11 cellular contexts compared by ENCODE assay signal in the genomic region with DNA sequence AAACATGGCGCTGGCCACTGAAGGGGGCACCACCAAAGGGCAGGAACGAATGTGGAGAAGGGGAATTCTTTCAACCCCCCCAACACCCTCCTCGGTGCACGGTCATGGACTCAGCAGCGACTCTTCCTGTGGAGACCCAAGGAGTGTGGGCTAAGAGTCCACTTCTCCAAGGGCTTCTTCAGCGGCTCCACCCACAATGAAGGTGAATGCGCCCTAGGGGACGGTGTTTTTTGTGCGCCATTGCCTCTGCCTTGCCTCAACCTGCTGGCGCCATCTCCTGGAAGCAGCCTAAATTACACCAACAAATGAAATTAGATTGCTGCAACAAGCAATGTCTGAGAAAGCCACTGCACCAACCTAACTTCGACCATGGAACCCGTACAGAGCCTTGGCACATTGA.
DNase-seq lines count a peak whose midpoint lies in the region; ATAC-seq, FAIRE-seq and TF ChIP-seq lines count a peak whose summit lies in the region.
"Had no signal": no experiment of that assay in that cellular context is flagged by ENCODE, and none has a peak within 500 bp of the region (broad histone marks: within the 10 kb centered on the region; RNA-seq: fewer than 3 reads in every experiment).

No MANE protein-coding gene starts in this region.

- intact Hi-C loops in GM12878 (cut with micrococcal nuclease; ENCODE audit: unreplicated experiment) = loop anchor here (1.0 to 5.0 kb wide), 2 partner anchors 247 to 446 kb away; no protein-coding TSS in a partner anchor
- intact Hi-C loops in pancreas (cut with DNase I) = no loop called here

- H3K27ac Mint-ChIP-seq in activated T-cell treated with anti-CD3 and anti-CD28 coated beads, Interleukin-2, amount 50 U/mL, for 72 hours = no peak overlapping the region
- H3K27ac Mint-ChIP-seq: activated B cell treated with CpG ODN at 0.5 μM for 24 hours had no signal

- TF ChIP-seq RAD21 in GM12878 (IDR thresholded peaks at IDR 0.05; ENCODE audit: insufficient read depth, low read depth, low read length) = peak; percentile 55

- H3K4me3 ChIP-seq in MM.1S (ENCODE audit: low read length) (no peak overlapping the region), GM12878 (no peak overlapping the region), pancreas (no peak overlapping the region)
- H3K4me3 ChIP-seq: uterus had no signal

- no peak for TF ChIP-seq POLR2A in GM12878 (IDR thresholded peaks at IDR 0.05; ENCODE audit: low read depth, low read length)

- H3K4me2 ChIP-seq in MM.1S (ENCODE audit: low read depth, low read length) (no peak overlapping the region), GM12878 (ENCODE audit: control insufficient read depth, insufficient read depth) (no peak overlapping the region)

- no peaks in the 10 kb centered on the region for H3K4me1 Mint-ChIP-seq in activated T-cell treated with anti-CD3 and anti-CD28 coated beads, Interleukin-2, amount 50 U/mL, for 72 hours (ENCODE audit: low read depth)
- no peaks in the 10 kb centered on the region for H3K4me1 Mint-ChIP-seq in activated T-cell treated with anti-CD3 and anti-CD28 coated beads, Interleukin-2, amount 50 U/mL, for 4 hours (ENCODE audit: low read depth)
- H3K4me1 Mint-ChIP-seq: activated B cell treated with CpG ODN at 0.5 μM for 24 hours had no signal

- WGBS in GM12878 (ENCODE audit: insufficient coverage, insufficient replicate concordance, low lambda C conversion rate, missing lambda C conversion rate) = 36% methylated on average over 12 of the region's 12 CpGs
- 33 to 37% methylated on average over 12 of the region's 12 CpGs for WGBS in pancreas, 2 donors

- H3K27ac ChIP-seq in MM.1S (ENCODE audit: low read length) (no peak overlapping the region), GM12878 (ENCODE audit: control insufficient read depth, insufficient read depth) (no peak overlapping the region), pancreas (no peak overlapping the region)
- H3K27ac ChIP-seq: uterus had no signal

- H4K20me1 ChIP-seq in MM.1S (ENCODE audit: insufficient read depth, low read length) = no peaks in the 10 kb centered on the region
- H4K20me1 ChIP-seq in GM12878 (ENCODE audit: control insufficient read depth, insufficient read depth) = no peaks in the 10 kb centered on the region

- no peak overlapping the region for H2AFZ ChIP-seq in MM.1S (ENCODE audit: low read length)
- H2AFZ ChIP-seq in GM12878 (ENCODE audit: control insufficient read depth, low read depth, low read length) = no peak overlapping the region

- H3K4me1 ChIP-seq in MM.1S (ENCODE audit: low read length) (no peaks in the 10 kb centered on the region), GM12878 (ENCODE audit: control insufficient read depth, insufficient read depth, low read length) (no peaks in the 10 kb centered on the region), pancreas (no peaks in the 10 kb centered on the region)
- H3K4me1 ChIP-seq: uterus had no signal

- H3K79me2 ChIP-seq in MM.1S (ENCODE audit: low read length) = no peaks in the 10 kb centered on the region
- H3K79me2 ChIP-seq in GM12878 (ENCODE audit: control insufficient read depth, insufficient read depth, low read length) = no peaks in the 10 kb centered on the region

- H3K9me3 ChIP-seq in MM.1S (replicated peaks; ENCODE audit: insufficient read depth, low read length) (no peaks in the 10 kb centered on the region), GM12878 (replicated peaks; ENCODE audit: control insufficient read depth, insufficient read depth, low read length) (no peaks in the 10 kb centered on the region), pancreas (no peaks in the 10 kb centered on the region)
- H3K9me3 ChIP-seq: uterus had no signal

- no peaks in the 10 kb centered on the region for H3K36me3 ChIP-seq in MM.1S (replicated peaks; ENCODE audit: insufficient read depth, low read length)
- no peaks in the 10 kb centered on the region for H3K36me3 ChIP-seq in GM12878 (ENCODE audit: control insufficient read depth in 2 of 2, insufficient read depth in 2 of 2, low read length in 1 of 2)
- no peaks in the 10 kb centered on the region for H3K36me3 ChIP-seq in pancreas
- H3K36me3 ChIP-seq: uterus had no signal

- no peak for FAIRE-seq in GM12878 (lab: Jason Lieb, UNC)
- FAIRE-seq in pancreas (lab: Jason Lieb, UNC) = no peak
- FAIRE-seq: endometrium had no signal

- DNase-seq in activated T-cell treated with anti-CD3 and anti-CD28 coated beads, Interleukin-2, amount 50 U/mL, for 72 hours = peak; percentile 0 to 12
- DNase-seq in activated T-cell treated with anti-CD3 and anti-CD28 coated beads, Interleukin-2, amount 50 U/mL, for 4 hours = no peak
- DNase-seq in MM.1S (peak; percentile 10), GM12878 (ENCODE audit: low read depth, low spot score) (no peak), pancreas (peak in 5 of 6 donors; percentile 13 to 60 (median 23)), foreskin melanocyte (no peak), NCI-H2029 (lab: John Stamatoyannopoulos, UW) (no peak)
- DNase-seq: activated B cell treated with CpG ODN at 0.5 μM for 24 hours, uterus had no signal

- H3F3A ChIP-seq in MM.1S (ENCODE audit: insufficient read depth, low read length) = no peaks in the 10 kb centered on the region

- POLR2A ChIA-PET in GM12878 (lab: Charles Lee) = no interaction called here

- no peak overlapping the region for H3K4me3 Mint-ChIP-seq in activated T-cell treated with anti-CD3 and anti-CD28 coated beads, Interleukin-2, amount 50 U/mL, for 72 hours
- no peak overlapping the region for H3K4me3 Mint-ChIP-seq in activated T-cell treated with anti-CD3 and anti-CD28 coated beads, Interleukin-2, amount 50 U/mL, for 4 hours
- H3K4me3 Mint-ChIP-seq: activated B cell treated with CpG ODN at 0.5 μM for 24 hours had no signal

- CTCF ChIA-PET in GM12878 (lab: Yijun Ruan, JAX) = interaction anchor here (1.2 kb wide), 1 partner anchor 9 kb away, joined by 3 read pairs; no protein-coding TSS in a partner anchor

- no peak for ATAC-seq in activated T-cell treated with anti-CD3 and anti-CD28 coated beads, Interleukin-2, amount 50 U/mL, for 72 hours (replicated peaks in 1 of 2)
- ATAC-seq in activated T-cell treated with anti-CD3 and anti-CD28 coated beads, Interleukin-2, amount 50 U/mL, for 4 hours = no peak
- peak; percentile 58 for ATAC-seq in GM12878
- peak; percentile 43 to 74 (median 62) for ATAC-seq in pancreas
- no peak for ATAC-seq in GM21447 (IDR thresholded peaks at IDR 0.05; ENCODE audit: unreplicated experiment)

- H3K36me3 Mint-ChIP-seq in activated T-cell treated with anti-CD3 and anti-CD28 coated beads, Interleukin-2, amount 50 U/mL, for 72 hours (ENCODE audit: insufficient read depth in 2 of 2) = no peaks in the 10 kb centered on the region
- H3K36me3 Mint-ChIP-seq in activated T-cell treated with anti-CD3 and anti-CD28 coated beads, Interleukin-2, amount 50 U/mL, for 4 hours (ENCODE audit: insufficient read depth) = no peaks in the 10 kb centered on the region

- in situ Hi-C loops in GM12878 (cut with MboI) = no loop called here

- SMC1A ChIA-PET in GM12878 (lab: Charles Lee; ENCODE audit: uncharacterized antibody, unreplicated experiment) = no interaction called here

- no peaks in the 10 kb centered on the region for H3K27me3 Mint-ChIP-seq in activated T-cell treated with anti-CD3 and anti-CD28 coated beads, Interleukin-2, amount 50 U/mL, for 72 hours (ENCODE audit: low read depth)
- no peaks in the 10 kb centered on the region for H3K27me3 Mint-ChIP-seq in activated T-cell treated with anti-CD3 and anti-CD28 coated beads, Interleukin-2, amount 50 U/mL, for 4 hours (ENCODE audit: low read depth)
- H3K27me3 Mint-ChIP-seq: activated B cell treated with CpG ODN at 0.5 μM for 24 hours had no signal

- RAD21 ChIA-PET in GM12878 (lab: Charles Lee; ENCODE audit: unreplicated experiment) = no interaction called here

- no TSS peak for BruUV-seq in GM12878 (replicated peaks; lab: Mats Ljungman, UMichigan)

- TF ChIP-seq CTCF in MM.1S (IDR thresholded peaks at IDR 0.05; ENCODE audit: low read length) (peak; percentile 34), GM12878 (IDR thresholded peaks at IDR 0.05 in 2 of 3, conservative IDR thresholded peaks at IDR 0.05 in 1 of 3; ENCODE audit: control insufficient read depth in 2 of 3, extremely low read depth in 1 of 3, insufficient read depth in 1 of 3, low read depth in 3 of 3, low read length in 3 of 3) (peak; percentile 41 to 47 (median 42); a peak in 5 of 6 replicates), pancreas (IDR thresholded peaks at IDR 0.05) (peak in 3 of 4 donors; percentile 13 to 15 (median 14))

- no peak for TF ChIP-seq EP300 in GM12878 (IDR thresholded peaks at IDR 0.05; ENCODE audit: borderline replicate concordance in 1 of 2, control insufficient read depth in 1 of 2, low read depth in 2 of 2, low read length in 2 of 2)

- H3K9ac ChIP-seq in MM.1S (ENCODE audit: low read length) = no peak overlapping the region
- H3K9ac ChIP-seq in GM12878 (ENCODE audit: control insufficient read depth, insufficient read depth, low read length) = no peak overlapping the region

- H3K27me3 ChIP-seq in MM.1S (replicated peaks; ENCODE audit: insufficient read depth, low read length) (no peaks in the 10 kb centered on the region), GM12878 (replicated peaks in 1 of 2; ENCODE audit: control insufficient read depth in 2 of 2, insufficient read depth in 2 of 2, low read length in 1 of 2) (no peaks in the 10 kb centered on the region), pancreas (no peaks in the 10 kb centered on the region)
- H3K27me3 ChIP-seq: uterus had no signal

- H3K9me2 ChIP-seq in MM.1S (replicated peaks; ENCODE audit: insufficient read depth, low read length) = no peaks in the 10 kb centered on the region

- peaks cover 2 to 8% of the 10 kb centered on the region in 2 donors for H3K9me3 Mint-ChIP-seq in activated T-cell treated with anti-CD3 and anti-CD28 coated beads, Interleukin-2, amount 50 U/mL, for 72 hours
- H3K9me3 Mint-ChIP-seq in activated T-cell treated with anti-CD3 and anti-CD28 coated beads, Interleukin-2, amount 50 U/mL, for 4 hours = peaks cover 4% of the 10 kb centered on the region

TF ChIP-seq in GM12878, 131 proteins besides CTCF, POLR2A, EP300 and RAD21:
- TF ChIP-seq RB1 (IDR thresholded peaks at IDR 0.05; ENCODE audit: borderline replicate concordance) = no peak
- peak; percentile 58 for TF ChIP-seq YY1 (IDR thresholded peaks at IDR 0.05; ENCODE audit: low read depth, low read length)
- no peak for TF ChIP-seq MEF2A (IDR thresholded peaks at IDR 0.05; ENCODE audit: insufficient read depth, low read depth, low read length)
- TF ChIP-seq SMC3 (IDR thresholded peaks at IDR 0.05; ENCODE audit: borderline replicate concordance, low read length) = peak; percentile 22; the same call in 1 of the 2 replicates
- TF ChIP-seq SRF (IDR thresholded peaks at IDR 0.05; ENCODE audit: low read depth in 2 of 2, low read length in 2 of 2) = no peak

Comparison
In these comparisons a context has a peak if more than half of its experiments do, and no peak if none do; other contexts are left out.
1. DNase-seq: peak in activated T-cell treated with anti-CD3 and anti-CD28 coated beads, Interleukin-2, amount 50 U/mL, for 72 hours (2 of 2), MM.1S (single experiment) and pancreas (5 of 6); none in activated T-cell treated with anti-CD3 and anti-CD28 coated beads, Interleukin-2, amount 50 U/mL, for 4 hours (single experiment), GM12878 (single experiment), foreskin melanocyte (single experiment) and NCI-H2029 (single experiment).
2. ATAC-seq: peak in GM12878 (single experiment) and pancreas (4 of 4); none in activated T-cell treated with anti-CD3 and anti-CD28 coated beads, Interleukin-2, amount 50 U/mL, for 72 hours (0 of 2), activated T-cell treated with anti-CD3 and anti-CD28 coated beads, Interleukin-2, amount 50 U/mL, for 4 hours (0 of 2) and GM21447 (single experiment).
3. Peak in every context shown above with its lines, with median percentiles within 50 percentile points of each other: CTCF ChIP-seq.